In genomic region chr19:12628040-12629022, GRCh38 we compare ENCODE assay signal across 2 cellular contexts.
A peak's percentile ranks its signal among the peaks of the same experiment; 100 is the strongest.
TF ChIP-seq lines count a peak whose summit lies in the region.

No MANE protein-coding gene starts in this region.

TF ChIP-seq in HCT116, 20 proteins besides CTCF, POLR2A, EP300 and RAD21:
- TF ChIP-seq TCF7L2 (IDR thresholded peaks at IDR 0.05; ENCODE audit: borderline replicate concordance, extremely low read depth, insufficient read depth, insufficient read length) = no peak
- 0 out of 2 replicates have a peak, but pooled peaks have one; percentile 11 for TF ChIP-seq CBX3 (IDR thresholded peaks at IDR 0.05; ENCODE audit: low read depth)
- TF ChIP-seq ZNF274 (IDR thresholded peaks at IDR 0.05; ENCODE audit: low read depth, low read length) = peak; percentile 71
- no peak for TF ChIP-seq FOSL1 (IDR thresholded peaks at IDR 0.05; ENCODE audit: low read depth)
TF ChIP-seq in HCT116: peak in this region for 2.

TF ChIP-seq in GM12878, 131 proteins besides CTCF, POLR2A, EP300 and RAD21:
- peak; percentile 87 for TF ChIP-seq CBX5 (IDR thresholded peaks at IDR 0.05; ENCODE audit: low read depth)
- no peak for TF ChIP-seq MEF2A (IDR thresholded peaks at IDR 0.05; ENCODE audit: insufficient read depth, low read depth, low read length)
- no peak for TF ChIP-seq ZNF622 (IDR thresholded peaks at IDR 0.05)
- TF ChIP-seq KLF5 (IDR thresholded peaks at IDR 0.05; ENCODE audit: partially characterized antibody) = peak; percentile 86
- TF ChIP-seq ZNF217 (IDR thresholded peaks at IDR 0.05) = peak; percentile 62; the same call in 1 of the 2 replicates
